ENCODE assay signal across 21 cellular contexts in genomic region chr5:10974850-10975249, GRCh38.
A peak's percentile ranks its signal among the peaks of the same experiment; 100 is the strongest.
DNase-seq lines count a peak whose midpoint lies in the region.
"Had no signal": no experiment of that assay in that cellular context is flagged by ENCODE, and none has a peak within 500 bp of the region (broad histone marks: within the 10 kb centered on the region; RNA-seq: fewer than 3 reads in every experiment).

No MANE protein-coding gene starts in this region.

- no peak overlapping the region for H3K27ac ChIP-seq in BLaER1
- no peak overlapping the region for H3K27ac ChIP-seq in BLaER1 treated with 17β-estradiol and CSF1 and Interleukin-3, amounts not matched to agents 10 nM and 100 nM

- H3K9ac ChIP-seq in BLaER1 = no peak overlapping the region
- H3K9ac ChIP-seq in BLaER1 treated with 17β-estradiol and CSF1 and Interleukin-3, amounts not matched to agents 10 nM and 100 nM = no peak overlapping the region

- H3K9me3 ChIP-seq in BLaER1 = peaks cover 13% of the 10 kb centered on the region; the same call in 1 of the 2 replicates
- peaks cover 0 to 17% (median 9%) of the 10 kb centered on the region in 11 experiments; a peak in 11 of 22 replicates for H3K9me3 ChIP-seq in BLaER1 treated with 17β-estradiol and CSF1 and Interleukin-3, amounts not matched to agents 10 nM and 100 nM (replicated peaks in 1 of 11)
- H3K9me3 ChIP-seq: BE2C had no signal

- peaks cover 38% of the 10 kb centered on the region for H3K4me1 ChIP-seq in BLaER1
- H3K4me1 ChIP-seq in BLaER1 treated with 17β-estradiol and CSF1 and Interleukin-3, amounts not matched to agents 10 nM and 100 nM = peaks cover 28 to 38% (median 33%) of the 10 kb centered on the region in 10 experiments
- H3K4me1 ChIP-seq: BE2C had no signal

- H3K36me3 ChIP-seq in BLaER1 = no peaks in the 10 kb centered on the region
- H3K36me3 ChIP-seq in BLaER1 treated with 17β-estradiol and CSF1 and Interleukin-3, amounts not matched to agents 10 nM and 100 nM = no peaks in the 10 kb centered on the region
- H3K36me3 ChIP-seq: BE2C had no signal

- H4K20me1 ChIP-seq in BLaER1 = no peaks in the 10 kb centered on the region
- no peaks in the 10 kb centered on the region for H4K20me1 ChIP-seq in BLaER1 treated with 17β-estradiol and CSF1 and Interleukin-3, amounts not matched to agents 10 nM and 100 nM

- H3K4me3 ChIP-seq in BLaER1 = no peak overlapping the region
- no peak overlapping the region for H3K4me3 ChIP-seq in BLaER1 treated with 17β-estradiol and CSF1 and Interleukin-3, amounts not matched to agents 10 nM and 100 nM
- H3K4me3 ChIP-seq: GM12878 had no signal

- H3K4me2 ChIP-seq in BLaER1 = peak overlapping the region; percentile 73
- H3K4me2 ChIP-seq in BLaER1 treated with 17β-estradiol and CSF1 and Interleukin-3, amounts not matched to agents 10 nM and 100 nM = peak overlapping the region in 8 of 11 experiments; percentile 59 to 87 (median 75); a peak in 16 of 22 replicates

- DNase-seq in SW480 (ENCODE audit: low spot score) (peak; percentile 16), DMS153 treated with DMSO at 0.1 percent for 48 hours (lab: John Stamatoyannopoulos, UW; ENCODE audit: unreplicated experiment) (no peak), NCI-H2227 treated with DMSO at 0.1 percent for 48 hours (lab: John Stamatoyannopoulos, UW) (no peak), DMS153 (lab: John Stamatoyannopoulos, UW) (no peak)
- DNase-seq: 8988T; ACHN; BE2C; C1 segment of cervical spinal cord; CD4-positive, alpha-beta memory T cell; CD4-positive, CD25-positive, alpha-beta regulatory T cell; CD8-positive, alpha-beta memory T cell; COR-L47; DMS 273 treated with DMSO at 0.1 percent for 48 hours; DMS53; DMS79; DND-41; EL; GDM1 had no signal

- H3K27me3 ChIP-seq in BLaER1 = no peaks in the 10 kb centered on the region
- peaks cover 0 to 13% (median 0%) of the 10 kb centered on the region in 11 experiments; a peak in 6 of 22 replicates for H3K27me3 ChIP-seq in BLaER1 treated with 17β-estradiol and CSF1 and Interleukin-3, amounts not matched to agents 10 nM and 100 nM
